Comparison of ENCODE assay signal across 16 cellular contexts in genomic region chr14:55968741-55969140, GRCh38.
DNase-seq lines count a peak whose midpoint lies in the region; ATAC-seq lines count a peak whose summit lies in the region.
"Had no signal": no experiment of that assay in that cellular context is flagged by ENCODE, and none has a peak within 500 bp of the region (broad histone marks: within the 10 kb centered on the region; RNA-seq: fewer than 3 reads in every experiment).

No MANE protein-coding gene starts in this region.

- DNase-seq in NCI-H2171 treated with DMSO at 0.1 percent for 48 hours (lab: John Stamatoyannopoulos, UW) (peak; percentile 28), NCI-H2171 (lab: John Stamatoyannopoulos, UW) (no peak), HT-29 (ENCODE audit: low spot score) (peak; percentile 2), RPMI8226 (peak; percentile 4), dermis microvascular lymphatic vessel endothelial cell (ENCODE audit: low read depth in 2 of 2) (peak; percentile 12 to 69), NCI-H1930 (lab: John Stamatoyannopoulos, UW) (no peak), SIG-M5 (lab: John Stamatoyannopoulos, UW) (no peak)
- DNase-seq: CD4-positive, alpha-beta memory T cell; DMS53; GOT3; NCI-H1417; NCI-H187; NCI-H510A treated with DMSO at 0.1 percent for 48 hours had no signal

- no peak for ATAC-seq in stimulated activated memory B cell treated with anti-CD40 and anti-IgM and Interleukin-4, amounts not matched to agents 10 μg/mL and 1 μg/mL and 100 μg/mL, for 72 hours
- ATAC-seq: A549, Panc1 had no signal

- H3K4me1 Mint-ChIP-seq in stimulated activated memory B cell treated with anti-CD40 and anti-IgM and Interleukin-4, amounts not matched to agents 10 μg/mL and 1 μg/mL and 100 μg/mL, for 72 hours = no peaks in the 10 kb centered on the region
- H3K4me1 Mint-ChIP-seq: CD4-positive, alpha-beta memory T cell had no signal

- H3K9me3 Mint-ChIP-seq in stimulated activated memory B cell treated with anti-CD40 and anti-IgM and Interleukin-4, amounts not matched to agents 10 μg/mL and 1 μg/mL and 100 μg/mL, for 72 hours = no peaks in the 10 kb centered on the region
- H3K9me3 Mint-ChIP-seq: CD4-positive, alpha-beta memory T cell had no signal

- H3K36me3 Mint-ChIP-seq in stimulated activated memory B cell treated with anti-CD40 and anti-IgM and Interleukin-4, amounts not matched to agents 10 μg/mL and 1 μg/mL and 100 μg/mL, for 72 hours = no peaks in the 10 kb centered on the region
- H3K36me3 Mint-ChIP-seq: CD4-positive, alpha-beta memory T cell had no signal

- H3K27me3 Mint-ChIP-seq in stimulated activated memory B cell treated with anti-CD40 and anti-IgM and Interleukin-4, amounts not matched to agents 10 μg/mL and 1 μg/mL and 100 μg/mL, for 72 hours = peaks cover 25% of the 10 kb centered on the region

- H3K4me3 Mint-ChIP-seq in stimulated activated memory B cell treated with anti-CD40 and anti-IgM and Interleukin-4, amounts not matched to agents 10 μg/mL and 1 μg/mL and 100 μg/mL, for 72 hours = no peak overlapping the region
- H3K4me3 Mint-ChIP-seq: CD4-positive, alpha-beta memory T cell had no signal

- H3K27ac Mint-ChIP-seq in stimulated activated memory B cell treated with anti-CD40 and anti-IgM and Interleukin-4, amounts not matched to agents 10 μg/mL and 1 μg/mL and 100 μg/mL, for 72 hours = no peak overlapping the region
- H3K27ac Mint-ChIP-seq: CD4-positive, alpha-beta memory T cell had no signal

Comparison
In these comparisons a context has a peak if more than half of its experiments do, and no peak if none do; other contexts are left out.
1. DNase-seq: peak in NCI-H2171 treated with DMSO at 0.1 percent for 48 hours (single experiment), HT-29 (single experiment), RPMI8226 (single experiment) and dermis microvascular lymphatic vessel endothelial cell (2 of 2); none in NCI-H2171 (single experiment), NCI-H1930 (0 of 2) and SIG-M5 (single experiment).